30 cellular contexts compared by ENCODE assay signal in genomic region chr5:65120371-65120967, GRCh38.
DNase-seq lines count a peak whose midpoint lies in the region; ATAC-seq, FAIRE-seq and TF ChIP-seq lines count a peak whose summit lies in the region.
"Had no signal": no experiment of that assay in that cellular context is flagged by ENCODE, and none has a peak within 500 bp of the region (broad histone marks: within the 10 kb centered on the region; RNA-seq: fewer than 3 reads in every experiment).

No MANE protein-coding gene starts in this region.

- intact Hi-C loops in lower lobe of right lung (cut with DNase I), result no loop called here

- H3K9me3 Mint-ChIP-seq in brain, result peaks cover 5 to 20% (median 9%) of the 10 kb centered on the region in 5 experiments
- H3K9me3 Mint-ChIP-seq: central memory CD8-positive, alpha-beta T cell had no signal

- TF ChIP-seq CTCF in brain (conservative IDR thresholded peaks at IDR 0.05), result no peak
- TF ChIP-seq CTCF in lower lobe of right lung (IDR thresholded peaks at IDR 0.05), result no peak
- no peak for TF ChIP-seq CTCF in brain microvascular endothelial cell (IDR thresholded peaks at IDR 0.05; ENCODE audit: low read depth, low read length, missing control alignments)

- H3K4me3 Mint-ChIP-seq in brain, result no peak overlapping the region
- H3K4me3 Mint-ChIP-seq: activated CD4-positive, alpha-beta T cell treated with anti-CD3 and anti-CD28 coated beads, Interleukin-2, amount 10 ng/mL, durations not matched to agents 24 days and 14 days; central memory CD8-positive, alpha-beta T cell; nephron progenitor cell; T-helper 2 cell treated with Interferon-gamma antibody and Interleukin-4, amounts not matched to agents 5 μg/mL and 100 μg/mL, for 36 hours; type B pancreatic cell had no signal

- no peaks in the 10 kb centered on the region for H3K4me1 ChIP-seq in lower lobe of right lung
- H3K4me1 ChIP-seq: Caco-2, parathyroid adenoma, spleen had no signal

- peaks cover 5% of the 10 kb centered on the region for H3K36me3 Mint-ChIP-seq in brain
- H3K36me3 Mint-ChIP-seq: type B pancreatic cell had no signal

- H3K9me3 ChIP-seq in lower lobe of right lung, result no peaks in the 10 kb centered on the region
- H3K9me3 ChIP-seq: Caco-2, esophagus squamous epithelium had no signal

- ATAC-seq in lower lobe of right lung, result no peak
- ATAC-seq: HCT116, right cardiac atrium had no signal

- peaks cover 6% of the 10 kb centered on the region for H3K27me3 Mint-ChIP-seq in brain
- H3K27me3 Mint-ChIP-seq: type B pancreatic cell had no signal

- in situ Hi-C loops in brain microvascular endothelial cell (cut with HindIII; ENCODE audit: low pct_ligation_motif_present, low sequenced_read_pairs), result no loop called here

- DNase-seq in DMS79 (lab: John Stamatoyannopoulos, UW), result peak; percentile 59
- DNase-seq in NCI-H1105 treated with DMSO at 0.1 percent for 48 hours (lab: John Stamatoyannopoulos, UW), result peak; percentile 83
- peak; percentile 84 for DNase-seq in NCI-H345 (lab: John Stamatoyannopoulos, UW)
- DNase-seq in COLO829 (ENCODE audit: low spot score), result no peak
- no peak for DNase-seq in lower lobe of right lung
- DNase-seq in brain microvascular endothelial cell, result no peak
- DNase-seq in RCC 7860 (ENCODE audit: low spot score), result no peak
- DNase-seq: ACHN; activated CD4-positive, alpha-beta T cell treated with anti-CD3 and anti-CD28 coated beads, Interleukin-2, amount 10 ng/mL, durations not matched to agents 24 days and 14 days; activated gamma-delta T cell; activated T-cell treated with anti-CD3 and anti-CD28 coated beads, Interleukin-2, amount 50 U/mL, for 1 hour; Caco-2; dermis blood vessel endothelial cell; esophagus squamous epithelium; foreskin melanocyte; mammary epithelial cell; NCI-H2107; NCI-H774; nephron progenitor cell; OCI-M1; right cardiac atrium; spleen; stimulated activated CD4-positive, alpha-beta T cell treated with anti-CD3 and anti-CD28 coated beads, Interleukin-2, amount 100 ng/mL, for 48 hours had no signal

- peaks cover 5% of the 10 kb centered on the region for H3K4me1 Mint-ChIP-seq in brain
- H3K4me1 Mint-ChIP-seq: activated CD4-positive, alpha-beta T cell treated with anti-CD3 and anti-CD28 coated beads, Interleukin-2, amount 10 ng/mL, durations not matched to agents 24 days and 14 days; central memory CD8-positive, alpha-beta T cell had no signal

- H3K27ac ChIP-seq in lower lobe of right lung (no peak overlapping the region), brain microvascular endothelial cell (no peak overlapping the region)
- H3K27ac ChIP-seq: esophagus squamous epithelium, parathyroid adenoma, spleen had no signal

- peak overlapping the region in 3 of 5 experiments; percentile 56 to 82 (median 81) for H3K27ac Mint-ChIP-seq in brain
- H3K27ac Mint-ChIP-seq: activated CD4-positive, alpha-beta T cell treated with anti-CD3 and anti-CD28 coated beads, Interleukin-2, amount 10 ng/mL, durations not matched to agents 24 days and 14 days; nephron progenitor cell; T-helper 2 cell treated with Interferon-gamma antibody and Interleukin-4, amounts not matched to agents 5 μg/mL and 100 μg/mL, for 36 hours; type B pancreatic cell had no signal

- no peaks in the 10 kb centered on the region for H3K27me3 ChIP-seq in lower lobe of right lung (ENCODE audit: low read depth)
- no peaks in the 10 kb centered on the region for H3K27me3 ChIP-seq in brain microvascular endothelial cell (replicated peaks)
- H3K27me3 ChIP-seq: esophagus squamous epithelium, spleen had no signal

- no peak overlapping the region for H3K4me3 ChIP-seq in lower lobe of right lung
- no peak overlapping the region for H3K4me3 ChIP-seq in brain microvascular endothelial cell (ENCODE audit: low read depth, low read length)
- H3K4me3 ChIP-seq: esophagus squamous epithelium, spleen had no signal

- H3K36me3 ChIP-seq in lower lobe of right lung, result no peaks in the 10 kb centered on the region
- no peaks in the 10 kb centered on the region for H3K36me3 ChIP-seq in brain microvascular endothelial cell (replicated peaks)
- H3K36me3 ChIP-seq: esophagus squamous epithelium, spleen had no signal

- no peak for FAIRE-seq in RCC 7860 (lab: Jason Lieb, UNC)
- FAIRE-seq: astrocyte had no signal

Comparison
In these comparisons a context has a peak if more than half of its experiments do, and no peak if none do; other contexts are left out.
1. DNase-seq: peak in DMS79 (single experiment), NCI-H1105 treated with DMSO at 0.1 percent for 48 hours (single experiment) and NCI-H345 (single experiment); none in COLO829 (single experiment), lower lobe of right lung (single experiment), brain microvascular endothelial cell (single experiment) and RCC 7860 (single experiment).